27 cellular contexts compared by ENCODE assay signal in genomic region chr13:36495431-36495830, GRCh38.
"Had no signal": no experiment of that assay in that cellular context is flagged by ENCODE, and none has a peak within 500 bp of the region (broad histone marks: within the 10 kb centered on the region; RNA-seq: fewer than 3 reads in every experiment).

No MANE protein-coding gene starts in this region.

- H3K36me3 ChIP-seq: stomach, suprapubic skin, thoracic aorta, thyroid gland, tibial artery, tibial nerve, transverse colon, upper lobe of left lung, upper lobe of right lung, uterus, vagina had no signal

- ATAC-seq: stimulated activated effector memory CD8-positive, alpha-beta T cell treated with anti-CD3 and anti-CD28 coated beads, Interleukin-12 subunit alpha, Interleukin-12 subunit beta, amount 100 ng/mL, for 72 hours; stimulated activated memory B cell treated with anti-CD40 and anti-IgM and Interleukin-4, amounts not matched to agents 10 μg/mL and 1 μg/mL and 100 μg/mL, for 72 hours; stimulated activated naive B cell treated with anti-CD40 and anti-IgM and Interleukin-4, amounts not matched to agents 10 μg/mL and 1 μg/mL and 100 μg/mL, for 72 hours; stimulated activated naive CD8-positive, alpha-beta T cell treated with anti-CD3 and anti-CD28 coated beads, Interleukin-15, amount 100 ng/mL, for 72 hours; stimulated activated naive CD8-positive, alpha-beta T cell treated with anti-CD3 and anti-CD28 coated beads, Interleukin-15, Interleukin-2, amounts not matched to agents 100 U/mL and 50 U/mL, for 24 hours; upper lobe of right lung had no signal

- H3K4me3 ChIP-seq: stomach, suprapubic skin, testis, thoracic aorta, thyroid gland, tibial artery, tibial nerve, transverse colon, upper lobe of left lung, upper lobe of right lung, uterus, vagina had no signal

- H3K27me3 ChIP-seq: stomach, suprapubic skin, testis, thyroid gland, tibial artery, tibial nerve, transverse colon, upper lobe of left lung, upper lobe of right lung, uterus, vagina had no signal

- H3K27ac ChIP-seq: stomach, suprapubic skin, testis, thoracic aorta, thyroid gland, tibial artery, tibial nerve, transverse colon, upper lobe of left lung, upper lobe of right lung, uterus, vagina had no signal

- H3K9me3 ChIP-seq: suprapubic skin, testis, thoracic aorta, thyroid gland, tibial artery, tibial nerve, transverse colon, upper lobe of left lung, upper lobe of right lung, uterus, vagina had no signal

- DNase-seq: stimulated activated CD4-positive, alpha-beta T cell treated with anti-CD3 and anti-CD28 coated beads, Interleukin-2, amount 100 ng/mL, for 48 hours; stimulated activated CD4-positive, alpha-beta T cell treated with anti-CD3 and anti-CD28 coated beads, Interleukin-4, amount 100 ng/mL, for 1 hour; stimulated activated CD4-positive, alpha-beta T cell treated with anti-CD3 and anti-CD28 coated beads, Interleukin-4, amount 100 ng/mL, for 24 hours; stimulated activated CD4-positive, alpha-beta T cell treated with anti-CD3 and anti-CD28 coated beads, Interleukin-4, amount 100 ng/mL, for 4 hours; stimulated activated CD8-positive, alpha-beta memory T cell treated with anti-CD3 and anti-CD28 coated beads, Interleukin-4, amount 100 ng/mL, for 48 hours; stimulated activated naive B cell treated with anti-CD40 and anti-IgM and Interleukin-4, amounts not matched to agents 10 μg/mL and 1 μg/mL and 100 μg/mL, for 72 hours; stimulated activated naive CD4-positive, alpha-beta T cell; stimulated activated naive CD4-positive, alpha-beta T cell treated with Interleukin-2 at 50 U/mL for 16 hours; stimulated activated naive CD8-positive, alpha-beta T cell treated with anti-CD3 and anti-CD28 coated beads, Interleukin-15, amount 100 ng/mL, for 72 hours; stimulated activated naive CD8-positive, alpha-beta T cell treated with anti-CD3 and anti-CD28 coated beads, Interleukin-15, Interleukin-2, amounts not matched to agents 100 U/mL and 50 U/mL, for 24 hours; stomach; substantia nigra; testis; thyroid gland; tibial artery; transverse colon; trophoblast cell; upper lobe of left lung; upper lobe of right lung; uterus had no signal

- FAIRE-seq: urothelium cell line had no signal

- H3K4me1 ChIP-seq: stomach, suprapubic skin, testis, thyroid gland, tibial artery, tibial nerve, transverse colon, upper lobe of left lung, upper lobe of right lung, uterus, vagina had no signal
